In the genomic region with DNA sequence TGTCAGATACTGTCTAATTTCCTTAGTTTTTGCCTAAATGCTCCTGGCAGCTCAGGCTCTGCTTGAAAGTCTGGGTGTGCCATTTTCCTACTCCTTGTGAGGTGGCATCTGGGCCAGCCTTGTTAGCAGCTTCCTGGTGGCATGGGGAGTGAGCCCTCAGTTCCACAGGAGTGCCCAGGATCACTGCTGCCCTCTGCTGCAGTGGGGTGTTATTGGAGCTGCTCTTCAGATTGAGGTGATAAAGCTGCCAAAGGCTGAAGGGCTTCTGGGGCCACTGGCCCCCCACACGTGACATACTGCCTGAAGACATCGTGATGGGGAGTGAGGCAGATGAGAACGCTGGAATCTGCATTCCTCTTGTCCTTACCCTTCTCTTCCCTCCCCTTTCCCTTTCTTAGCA, we compare ENCODE assay signal across 8 cellular contexts. TPM values are rescaled to one million over a fixed set of nuclear protein-coding genes. Genes with fewer than 3 reads are reported as not detected.
DNase-seq lines count a peak whose midpoint lies in the region; ATAC-seq lines count a peak whose summit lies in the region.

No MANE protein-coding gene starts in this region.

- no peak overlapping the region for H3K4me3 ChIP-seq in Karpas-422 (ENCODE audit: low read length)

- H3K4me1 Mint-ChIP-seq in activated naive CD8-positive, alpha-beta T cell treated with anti-CD3 and anti-CD28 coated beads for 36 hours: peaks cover 5% of the 10 kb centered on the region
- H3K4me1 Mint-ChIP-seq in memory B cell: peaks cover 2% of the 10 kb centered on the region

- ATAC-seq in memory B cell (ENCODE audit: low read depth) (no peak), HG02798 (IDR thresholded peaks at IDR 0.05; ENCODE audit: poor library complexity, unreplicated experiment) (no peak), GM19463 (IDR thresholded peaks at IDR 0.05; ENCODE audit: unreplicated experiment) (no peak), GM21381 (IDR thresholded peaks at IDR 0.05; ENCODE audit: unreplicated experiment) (no peak)

- H3K9me3 ChIP-seq in Karpas-422 (ENCODE audit: low read length): no peaks in the 10 kb centered on the region

- no peak overlapping the region for H3K9ac ChIP-seq in Karpas-422 (ENCODE audit: low read length)

- no peaks in the 10 kb centered on the region for H3K27me3 ChIP-seq in Karpas-422 (ENCODE audit: low read length)

- H3K36me3 Mint-ChIP-seq in activated naive CD8-positive, alpha-beta T cell treated with anti-CD3 and anti-CD28 coated beads for 36 hours: peaks cover 15% of the 10 kb centered on the region
- peaks cover 43% of the 10 kb centered on the region for H3K36me3 Mint-ChIP-seq in memory B cell

- H3K27me3 Mint-ChIP-seq in activated naive CD8-positive, alpha-beta T cell treated with anti-CD3 and anti-CD28 coated beads for 36 hours: no peaks in the 10 kb centered on the region
- H3K27me3 Mint-ChIP-seq in memory B cell: no peaks in the 10 kb centered on the region

- no peaks in the 10 kb centered on the region for H3K9me3 Mint-ChIP-seq in activated naive CD8-positive, alpha-beta T cell treated with anti-CD3 and anti-CD28 coated beads for 36 hours
- no peaks in the 10 kb centered on the region for H3K9me3 Mint-ChIP-seq in memory B cell

- H3K27ac ChIP-seq in Karpas-422 (ENCODE audit: low read length): no peak overlapping the region

- DNase-seq in D341Med (ENCODE audit: low spot score) (peak; percentile 64), Karpas-422 (peak; percentile 49), memory B cell (ENCODE audit: low spot score in 2 of 2) (no peak), medulla oblongata (ENCODE audit: extremely low spot score) (no peak)
- DNase-seq in activated naive CD8-positive, alpha-beta T cell treated with anti-CD3 and anti-CD28 coated beads for 36 hours: no peak

- no peak overlapping the region for H2AFZ ChIP-seq in Karpas-422 (ENCODE audit: low read length)

- H3K4me1 ChIP-seq in Karpas-422 (ENCODE audit: low read length): no peaks in the 10 kb centered on the region

- no peak overlapping the region for H3K4me2 ChIP-seq in Karpas-422 (ENCODE audit: low read depth, low read length, poor library complexity, severe bottlenecking)

- peaks cover 81% of the 10 kb centered on the region for H3K36me3 ChIP-seq in Karpas-422 (ENCODE audit: insufficient read depth, low read length)

- H3K27ac Mint-ChIP-seq in activated naive CD8-positive, alpha-beta T cell treated with anti-CD3 and anti-CD28 coated beads for 36 hours: peak overlapping the region; percentile 69
- peak overlapping the region; percentile 11 for H3K27ac Mint-ChIP-seq in memory B cell

- no peaks in the 10 kb centered on the region for H3K79me2 ChIP-seq in Karpas-422 (ENCODE audit: low read length)

- no peaks in the 10 kb centered on the region for H3K9me2 ChIP-seq in Karpas-422 (replicated peaks; ENCODE audit: insufficient read depth, low read length)

- H4K20me1 ChIP-seq in Karpas-422 (ENCODE audit: insufficient read depth, low read depth, low read length): no peaks in the 10 kb centered on the region

- no peak overlapping the region for H3K4me3 Mint-ChIP-seq in activated naive CD8-positive, alpha-beta T cell treated with anti-CD3 and anti-CD28 coated beads for 36 hours
- no peak overlapping the region for H3K4me3 Mint-ChIP-seq in memory B cell

RNA-seq across cellular contexts. Expression of a gene that starts 27.4 kb away (rescaled TPM):
- 42.2 and 62.1 TPM in 2 replicates for total RNA-seq in Karpas-422 (2014; rRNA removed; shearing (Covaris generic); ENCODE audit: low replicate concordance)
- total RNA-seq in activated naive CD8-positive, alpha-beta T cell treated with anti-CD3 and anti-CD28 coated beads for 36 hours: 10 to 100 TPM; 39.3 to 39.7 TPM

RNA-seq across cellular contexts. Expression of a gene that starts 28.1 kb away (rescaled TPM):
- total RNA-seq in Karpas-422 (2014; rRNA removed; shearing (Covaris generic); ENCODE audit: low replicate concordance): 369 and 432 TPM in 2 replicates
- total RNA-seq in activated naive CD8-positive, alpha-beta T cell treated with anti-CD3 and anti-CD28 coated beads for 36 hours: 100 to 1,000 TPM; 719 to 745 TPM

RNA-seq across cellular contexts. Expression of a gene that starts 37.3 kb away (rescaled TPM):
- 18.6 and 25.3 TPM in 2 replicates for total RNA-seq in Karpas-422 (2014; rRNA removed; shearing (Covaris generic); ENCODE audit: low replicate concordance)
- total RNA-seq in activated naive CD8-positive, alpha-beta T cell treated with anti-CD3 and anti-CD28 coated beads for 36 hours: 10 to 100 TPM; 28.6 to 32.8 TPM

Comparison
In these comparisons a context has a peak if more than half of its experiments do, and no peak if none do; other contexts are left out.
1. DNase-seq: peak in D341Med (single experiment) and Karpas-422 (single experiment); none in activated naive CD8-positive, alpha-beta T cell treated with anti-CD3 and anti-CD28 coated beads for 36 hours (single experiment), memory B cell (0 of 2) and medulla oblongata (single experiment).